12 cellular contexts compared by ENCODE assay signal in the genomic region with DNA sequence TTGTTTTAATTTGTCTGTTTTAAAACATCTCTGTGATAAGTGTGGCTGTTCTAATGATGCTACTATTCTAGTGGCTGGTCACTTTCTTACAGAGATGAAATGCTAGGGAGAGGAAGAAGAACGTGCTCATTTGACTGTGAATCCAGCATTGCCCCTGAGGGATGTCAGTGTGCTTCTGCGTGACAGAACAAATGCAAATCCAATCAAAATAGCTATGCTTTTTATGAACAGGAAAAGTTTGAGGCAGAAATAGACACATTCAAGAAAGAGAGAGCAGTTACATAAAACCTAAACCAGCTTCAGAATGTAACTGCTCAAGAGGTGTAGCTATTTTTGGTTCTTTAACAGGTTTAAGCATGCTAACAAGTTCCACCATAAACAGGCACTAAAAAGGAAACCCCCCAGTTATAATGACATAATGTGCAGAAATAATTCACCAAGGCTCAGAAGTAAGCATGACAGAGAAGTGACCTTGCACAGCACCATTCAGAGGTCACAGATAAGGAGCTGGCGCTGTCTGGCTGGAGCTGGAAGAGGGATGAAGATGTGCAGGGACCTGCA.
DNase-seq lines count a peak whose midpoint lies in the region; ATAC-seq and TF ChIP-seq lines count a peak whose summit lies in the region.
"Had no signal": no experiment of that assay in that cellular context is flagged by ENCODE, and none has a peak within 500 bp of the region (broad histone marks: within the 10 kb centered on the region; RNA-seq: fewer than 3 reads in every experiment).

No MANE protein-coding gene starts in this region.

- TF ChIP-seq CTCF in lower lobe of right lung (IDR thresholded peaks at IDR 0.05): no peak

- H3K9me3 ChIP-seq in lower lobe of right lung: no peaks in the 10 kb centered on the region
- H3K9me3 ChIP-seq: prostate gland had no signal

- H3K4me3 ChIP-seq in lower lobe of right lung: no peak overlapping the region
- H3K4me3 ChIP-seq: prostate gland had no signal

- intact Hi-C loops in lower lobe of right lung (cut with DNase I): no loop called here

- ATAC-seq in GM18520 (IDR thresholded peaks at IDR 0.05; ENCODE audit: unreplicated experiment) (peak; percentile 78), GM21447 (IDR thresholded peaks at IDR 0.05; ENCODE audit: unreplicated experiment) (peak; percentile 70), HG03108 (IDR thresholded peaks at IDR 0.05; ENCODE audit: unreplicated experiment) (peak; percentile 62), lower lobe of right lung (no peak)

- no peaks in the 10 kb centered on the region for H3K36me3 ChIP-seq in lower lobe of right lung
- H3K36me3 ChIP-seq: prostate gland had no signal

- no peaks in the 10 kb centered on the region for H3K4me1 ChIP-seq in lower lobe of right lung
- H3K4me1 ChIP-seq: prostate gland had no signal

- no peak overlapping the region for H3K27ac ChIP-seq in lower lobe of right lung
- H3K27ac ChIP-seq: prostate gland had no signal

- peak; percentile 25 for DNase-seq in foreskin melanocyte
- no peak for DNase-seq in lower lobe of right lung
- no peak for DNase-seq in COLO668 (lab: John Stamatoyannopoulos, UW; ENCODE audit: unreplicated experiment)
- no peak for DNase-seq in SHP77 (lab: John Stamatoyannopoulos, UW)
- DNase-seq in activated T-cell treated with anti-CD3 and anti-CD28 coated beads for 4 hours: no peak
- DNase-seq: activated CD4-positive, alpha-beta T cell treated with anti-CD3 and anti-CD28 coated beads, Interleukin-2, amount 50 U/mL, for 4 hours; DMS79 treated with DMSO at 0.1 percent for 48 hours; NCI-H187 had no signal

- no peaks in the 10 kb centered on the region for H3K27me3 ChIP-seq in lower lobe of right lung (ENCODE audit: low read depth)

Comparison
In these comparisons a context has a peak if more than half of its experiments do, and no peak if none do; other contexts are left out.
1. ATAC-seq: peak in GM18520 (single experiment), GM21447 (single experiment) and HG03108 (single experiment); none in lower lobe of right lung (0 of 2).